Comparison of ENCODE assay signal across 2 cellular contexts in genomic region chr7:159175100-159175499, GRCh38. TPM values are rescaled to one million over a fixed set of nuclear protein-coding genes. Genes with fewer than 3 reads are reported as not detected.
"Had no signal": no experiment of that assay in that cellular context is flagged by ENCODE, and none has a peak within 500 bp of the region (broad histone marks: within the 10 kb centered on the region; RNA-seq: fewer than 3 reads in every experiment).

No MANE protein-coding gene starts in this region.

RNA-seq across cellular contexts. Expression of gene VIPR2, which starts 30.4 kb away (rescaled TPM):
- total RNA-seq: epithelial cell of proximal tubule had no signal
- polyA plus RNA-seq: keratinocyte had no signal
